ENCODE assay signal across 10 cellular contexts in the genomic region with DNA sequence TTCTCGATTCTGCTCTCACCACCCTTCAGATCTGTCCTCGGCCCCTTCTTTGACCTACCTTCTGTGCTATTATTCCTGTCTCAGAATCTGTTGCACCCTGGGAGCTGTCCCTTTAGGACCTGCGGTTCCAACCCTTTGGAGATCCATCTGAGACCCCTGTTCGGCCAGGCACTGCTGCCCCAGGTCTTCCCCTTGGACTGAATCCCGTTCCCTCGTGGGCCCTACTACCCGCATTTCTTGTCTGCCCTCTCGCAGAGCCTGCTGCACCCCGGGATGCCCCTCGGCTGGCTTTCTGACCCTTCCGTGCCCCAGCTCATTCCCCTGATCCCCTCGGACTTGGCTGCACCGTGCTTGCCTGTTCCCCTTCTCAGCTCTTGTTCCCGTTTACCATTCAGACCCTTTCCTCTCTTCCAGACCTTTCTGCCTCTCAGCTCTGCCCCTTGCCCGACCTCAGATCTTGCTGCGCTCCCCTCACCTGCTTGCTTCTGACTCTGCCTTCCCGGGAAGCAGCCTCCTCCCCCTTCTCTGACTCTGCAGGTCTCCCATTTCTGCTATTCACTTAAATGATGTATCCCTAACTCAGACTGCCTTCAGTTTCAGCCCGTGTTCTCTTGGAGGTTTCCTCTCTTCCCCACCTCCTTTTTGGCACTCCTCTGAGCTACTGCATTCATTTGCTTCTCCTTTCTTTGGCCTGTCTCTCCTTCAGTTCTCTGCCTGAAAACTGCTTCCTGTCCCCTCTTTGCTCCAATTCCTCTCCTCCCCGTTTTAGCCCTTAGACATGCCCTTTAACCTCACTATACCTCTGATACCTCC. TPM values are rescaled to one million over a fixed set of nuclear protein-coding genes. Genes with fewer than 3 reads are reported as not detected.
A peak's percentile ranks its signal among the peaks of the same experiment; 100 is the strongest.
DNase-seq lines count a peak whose midpoint lies in the region; TF ChIP-seq lines count a peak whose summit lies in the region.
"Had no signal": no experiment of that assay in that cellular context is flagged by ENCODE, and none has a peak within 500 bp of the region (broad histone marks: within the 10 kb centered on the region; RNA-seq: fewer than 3 reads in every experiment).

No MANE protein-coding gene starts in this region.

- peaks cover 0 to 4% (median 0%) of the 10 kb centered on the region in 7 donors for H3K9me3 Mint-ChIP-seq in CD14-positive monocyte
- H3K9me3 Mint-ChIP-seq: IgD-negative memory B cell, nephron had no signal

- TF ChIP-seq CTCF in AG10803 (conservative IDR thresholded peaks at IDR 0.05; ENCODE audit: low read length) (no peak), GM12875 (IDR thresholded peaks at IDR 0.05; ENCODE audit: borderline replicate concordance, insufficient read depth, low read depth, low read length) (no peak), CD14-positive monocyte (IDR thresholded peaks at IDR 0.05) (no peak)

- no peak overlapping the region for H3K27ac Mint-ChIP-seq in CD14-positive monocyte
- H3K27ac Mint-ChIP-seq: IgD-negative memory B cell, nephron had no signal

- H3K36me3 Mint-ChIP-seq in CD14-positive monocyte = peaks cover 4 to 7% of the 10 kb centered on the region in 2 donors
- H3K36me3 Mint-ChIP-seq: IgD-negative memory B cell had no signal

- no peaks in the 10 kb centered on the region for H3K27me3 ChIP-seq in iPS-15b (ENCODE audit: control insufficient read depth, insufficient read depth, low read length)

- no peaks in the 10 kb centered on the region for H3K9me3 ChIP-seq in iPS-15b (ENCODE audit: control insufficient read depth, insufficient read depth, low read length)

- peaks cover 24% of the 10 kb centered on the region for H3K4me1 ChIP-seq in iPS-15b (ENCODE audit: control insufficient read depth, insufficient read depth, low read length)

- peak overlapping the region; percentile 76 for H3K27ac ChIP-seq in substantia nigra (ENCODE audit: low read depth, low read length, poor library complexity, severe bottlenecking)

- H3K4me1 Mint-ChIP-seq in CD14-positive monocyte = peaks cover 25% of the 10 kb centered on the region

- no peaks in the 10 kb centered on the region for H3K36me3 ChIP-seq in iPS-15b (ENCODE audit: control insufficient read depth, insufficient read depth, low read length)

- H3K4me3 Mint-ChIP-seq in CD14-positive monocyte = no peak overlapping the region

- peak overlapping the region; percentile 91 for H3K4me3 ChIP-seq in AG10803 (ENCODE audit: low read length)
- peak overlapping the region; percentile 91 for H3K4me3 ChIP-seq in GM12875 (ENCODE audit: low read depth, low read length)
- peak overlapping the region; percentile 78 for H3K4me3 ChIP-seq in iPS-15b (ENCODE audit: low read depth, low read length)

- peak overlapping the region; percentile 81 for H3K9ac ChIP-seq in iPS-15b (ENCODE audit: low read depth, low read length)

- H3K27me3 Mint-ChIP-seq in CD14-positive monocyte (ENCODE audit: low read depth in 3 of 3) = no peaks in the 10 kb centered on the region
- H3K27me3 Mint-ChIP-seq: IgD-negative memory B cell had no signal

- intact Hi-C loops in CD14-positive monocyte (cut with micrococcal nuclease) = loop anchor here in 1 of 2 donors (10.0 kb wide), 1 partner anchor 123 kb away; no protein-coding TSS in a partner anchor

- DNase-seq in AG10803 (ENCODE audit: low read depth) = no peak
- DNase-seq in SW480 (ENCODE audit: low spot score) = peak; percentile 51
- DNase-seq in substantia nigra (lab: John Stamatoyannopoulos, UW) = peak in 12 of 49 donors; percentile 13 to 50 (median 32)
- DNase-seq in activated gamma-delta T cell treated with Interleukin-2 at 50 U/mL for 16 hours = no peak
- no peak for DNase-seq in CD14-positive monocyte (ENCODE audit: low spot score)
- no peak for DNase-seq in activated CD4-positive, CD25-positive, alpha-beta regulatory T cell (lab: John Stamatoyannopoulos, UW)

RNA-seq across cellular contexts. Expression of a gene that starts 1.1 kb away (rescaled TPM):
- polyA plus RNA-seq in CD14-positive monocyte = 1 to 10 TPM; 1.5 to 2.0 TPM

RNA-seq across cellular contexts. Expression of a gene that starts 11.3 kb away (rescaled TPM):
- polyA plus RNA-seq in CD14-positive monocyte = 100 to 1,000 TPM; 170 to 194 TPM
